Comparison of ENCODE assay signal across 20 cellular contexts in the genomic region with DNA sequence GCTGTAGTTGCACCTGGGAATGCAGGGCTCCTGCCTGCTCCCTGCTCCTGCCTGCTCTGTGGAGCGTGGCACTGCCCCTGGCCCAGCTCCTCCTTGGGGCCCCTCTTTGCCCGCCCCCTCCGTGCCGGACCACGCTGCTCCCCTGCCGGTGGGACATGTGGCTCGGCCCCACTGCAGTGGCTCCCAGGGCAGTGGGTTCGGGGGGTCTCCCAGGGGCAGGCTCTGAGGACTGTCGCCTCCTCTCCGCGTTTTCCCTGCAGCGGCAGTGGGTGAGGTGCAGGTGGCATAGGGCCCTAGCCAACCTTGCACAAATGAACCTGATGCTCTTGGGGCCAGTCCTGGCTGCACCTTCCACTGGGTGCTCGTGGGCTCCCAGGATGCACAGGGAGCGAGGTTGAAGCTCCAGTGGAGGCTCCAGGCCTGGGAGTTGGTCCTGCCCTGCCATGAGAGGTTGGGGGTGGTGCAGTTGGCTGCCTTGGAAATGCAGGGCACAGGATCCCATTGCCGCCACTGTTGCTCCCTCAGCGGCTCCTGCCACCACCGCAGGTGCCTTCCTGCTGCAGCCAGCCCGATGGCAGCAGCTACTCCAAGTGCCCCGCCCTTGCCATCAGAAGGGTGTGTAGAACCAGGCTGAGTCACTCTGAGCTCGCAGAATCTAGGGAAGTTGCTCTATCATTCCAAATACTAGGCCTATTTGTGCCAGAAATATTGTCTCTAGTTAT.
DNase-seq lines count a peak whose midpoint lies in the region; ATAC-seq, FAIRE-seq and TF ChIP-seq lines count a peak whose summit lies in the region.
"Had no signal": no experiment of that assay in that cellular context is flagged by ENCODE, and none has a peak within 500 bp of the region (broad histone marks: within the 10 kb centered on the region; RNA-seq: fewer than 3 reads in every experiment).

No MANE protein-coding gene starts in this region.

- TF ChIP-seq EP300 in stomach (IDR thresholded peaks at IDR 0.05) = no peak

- H3K4me3 ChIP-seq in kidney (ENCODE audit: low read length in 2 of 2) = no peak overlapping the region
- H3K4me3 ChIP-seq in stomach = no peak overlapping the region
- no peak overlapping the region for H3K4me3 ChIP-seq in smooth muscle cell
- H3K4me3 ChIP-seq: left lung, thoracic aorta had no signal

- intact Hi-C loops in Right ventricle myocardium inferior (cut with DNase I) = no loop called here
- intact Hi-C loops in left cardiac atrium (cut with DNase I) = no loop called here
- intact Hi-C loops in kidney (cut with DNase I) = no loop called here
- intact Hi-C loops in stomach (cut with DNase I; ENCODE audit: low total_unique reads) = no loop called here

- no peaks in the 10 kb centered on the region for H3K79me2 ChIP-seq in smooth muscle cell (ENCODE audit: low read depth)

- no peak for ATAC-seq in Right ventricle myocardium inferior
- no peak for ATAC-seq in left cardiac atrium
- ATAC-seq: activated naive CD4-positive, alpha-beta T cell treated with anti-CD3 and anti-CD28 coated beads, Interleukin-2, amount 50 U/mL, for 72 hours; effector memory CD8-positive, alpha-beta T cell; left lung; T-cell had no signal

- no peak overlapping the region for H3K9ac ChIP-seq in kidney (ENCODE audit: low read length in 2 of 2)
- no peak overlapping the region for H3K9ac ChIP-seq in smooth muscle cell (ENCODE audit: low read depth)

- no peak overlapping the region for H3K4me2 ChIP-seq in smooth muscle cell

- no peak for FAIRE-seq in kidney (lab: Jason Lieb, UNC)
- FAIRE-seq: colon had no signal

- no peaks in the 10 kb centered on the region for H3K36me3 ChIP-seq in kidney (ENCODE audit: control insufficient read depth in 1 of 2, insufficient read depth in 2 of 2, low read length in 2 of 2)
- H3K36me3 ChIP-seq in stomach = no peaks in the 10 kb centered on the region
- no peaks in the 10 kb centered on the region for H3K36me3 ChIP-seq in smooth muscle cell (ENCODE audit: low read depth)
- H3K36me3 ChIP-seq: left lung, thoracic aorta had no signal

- WGBS in stomach, 5 donors = 73 to 85% (median 78%) methylated on average over 13 to 20 of the region's 20 CpGs
- WGBS in smooth muscle cell (ENCODE audit: low lambda C conversion rate) = 93% methylated on average over 18 of the region's 20 CpGs

- H3K9me3 ChIP-seq in kidney (ENCODE audit: control insufficient read depth in 1 of 2, low read length in 2 of 2) (no peaks in the 10 kb centered on the region), stomach (no peaks in the 10 kb centered on the region), smooth muscle cell (replicated peaks; ENCODE audit: low read depth) (no peaks in the 10 kb centered on the region)
- H3K9me3 ChIP-seq: left lung, thoracic aorta had no signal

- H4K20me1 ChIP-seq in smooth muscle cell (ENCODE audit: low read depth) = no peaks in the 10 kb centered on the region

- H3K27ac ChIP-seq in kidney (ENCODE audit: low read depth in 2 of 2, low read length in 2 of 2) = no peak overlapping the region
- no peak overlapping the region for H3K27ac ChIP-seq in stomach
- no peak overlapping the region for H3K27ac ChIP-seq in smooth muscle cell (ENCODE audit: low read depth)
- H3K27ac ChIP-seq: left lung, thoracic aorta had no signal

- H3K27me3 ChIP-seq in stomach = no peaks in the 10 kb centered on the region
- H3K27me3 ChIP-seq in smooth muscle cell (ENCODE audit: low read depth) = no peaks in the 10 kb centered on the region
- H3K27me3 ChIP-seq: left lung had no signal

- TF ChIP-seq CTCF in kidney (IDR thresholded peaks at IDR 0.05; ENCODE audit: borderline replicate concordance, extremely low read depth, insufficient read depth) = no peak
- no peak for TF ChIP-seq CTCF in stomach (IDR thresholded peaks at IDR 0.05)
- no peak for TF ChIP-seq CTCF in smooth muscle cell (IDR thresholded peaks at IDR 0.05; ENCODE audit: borderline replicate concordance, insufficient read depth, poor library complexity, severe bottlenecking)

- TF ChIP-seq POLR2A in stomach (IDR thresholded peaks at IDR 0.05) = no peak

- no peak overlapping the region for H2AFZ ChIP-seq in smooth muscle cell (ENCODE audit: low read depth)

- H3K4me1 ChIP-seq in kidney (ENCODE audit: control insufficient read depth in 1 of 2, insufficient read depth in 1 of 2, low read depth in 1 of 2, low read length in 2 of 2) (no peaks in the 10 kb centered on the region), stomach (peaks cover 0 to 4% (median 0%) of the 10 kb centered on the region in 4 donors), smooth muscle cell (ENCODE audit: low read depth) (no peaks in the 10 kb centered on the region)
- H3K4me1 ChIP-seq: left lung had no signal

- DNase-seq in Right ventricle myocardium inferior (ENCODE audit: missing footprints) = peak; percentile 45
- DNase-seq in left cardiac atrium = no peak
- peak; percentile 64 to 83 for DNase-seq in SHP77 (lab: John Stamatoyannopoulos, UW)
- DNase-seq in kidney = peak; percentile 67
- DNase-seq in stomach = peak; percentile 53
- DNase-seq in NCI-H1048 (lab: John Stamatoyannopoulos, UW) = no peak
- DNase-seq in smooth muscle cell (lab: John Stamatoyannopoulos, UW; ENCODE audit: unreplicated experiment) = no peak
- DNase-seq in HUDEP-2 (lab: John Stamatoyannopoulos, UW; ENCODE audit: unreplicated experiment in 76 of 76) = no peak
- DNase-seq: activated CD4-positive, alpha-beta T cell treated with anti-CD3 and anti-CD28 coated beads for 48 hours; effector memory CD8-positive, alpha-beta T cell; GDM1; NCI-H2029 treated with DMSO at 0.1 percent for 48 hours; NCI-H524; SIG-M5; stimulated activated CD4-positive, alpha-beta T cell treated with anti-CD3 and anti-CD28 coated beads, Interleukin-15, amount 100 ng/mL, for 24 hours; T-cell had no signal

- H3F3A ChIP-seq in smooth muscle cell (ENCODE audit: low read depth) = no peaks in the 10 kb centered on the region

Comparison
In these comparisons a context has a peak if more than half of its experiments do, and no peak if none do; other contexts are left out.
1. DNase-seq: peak in Right ventricle myocardium inferior (single experiment), SHP77 (2 of 2), kidney (single experiment) and stomach (single experiment); none in left cardiac atrium (single experiment), NCI-H1048 (single experiment), smooth muscle cell (single experiment) and HUDEP-2 (0 of 76).